10 cellular contexts compared by ENCODE assay signal in the genomic region with DNA sequence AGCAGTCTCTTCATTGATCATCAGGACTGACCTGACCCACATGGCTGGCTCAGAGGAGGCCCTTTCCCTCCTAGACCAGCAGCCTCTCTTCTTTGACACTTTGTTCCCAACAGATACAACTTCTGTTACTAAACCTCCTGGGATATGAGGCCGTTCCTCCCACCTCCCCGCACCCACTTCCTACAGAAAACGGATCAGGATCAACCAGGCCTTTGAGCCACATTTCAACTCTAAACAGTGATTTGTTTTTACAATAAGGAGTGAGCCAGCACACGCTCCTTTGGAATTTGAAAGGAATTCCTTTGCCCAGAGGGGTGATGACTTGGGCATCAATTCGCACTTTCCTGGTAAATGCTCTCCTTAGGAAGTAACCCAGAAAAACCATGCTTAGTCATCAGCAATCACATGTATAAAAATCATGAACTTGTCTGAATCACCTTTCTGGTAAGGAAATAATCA.
DNase-seq lines count a peak whose midpoint lies in the region; ATAC-seq and TF ChIP-seq lines count a peak whose summit lies in the region.
"Had no signal": no experiment of that assay in that cellular context is flagged by ENCODE, and none has a peak within 500 bp of the region (broad histone marks: within the 10 kb centered on the region; RNA-seq: fewer than 3 reads in every experiment).

No MANE protein-coding gene starts in this region.

- H2AFZ ChIP-seq in fibroblast of lung (ENCODE audit: low read length) = no peak overlapping the region

- no peaks in the 10 kb centered on the region for H3K79me2 ChIP-seq in fibroblast of lung (ENCODE audit: control insufficient read depth, insufficient read depth, low read length)

- H3K27me3 ChIP-seq in SJSA1 (replicated peaks) (no peaks in the 10 kb centered on the region), fibroblast of lung (ENCODE audit: control insufficient read depth, insufficient read depth, low read length) (no peaks in the 10 kb centered on the region)

- peak overlapping the region; percentile 8 for H3K4me2 ChIP-seq in fibroblast of lung (ENCODE audit: extremely low read depth, insufficient read depth, low read length)

- H3K27ac ChIP-seq in SJSA1 = peak overlapping the region; percentile 92
- peak overlapping the region; percentile 75 for H3K27ac ChIP-seq in fibroblast of lung (ENCODE audit: insufficient read depth, low read length)

- peak overlapping the region; percentile 11; the same call in 1 of the 2 replicates for H3K9ac ChIP-seq in ES-I3 (ENCODE audit: low read depth, low read length)
- no peak overlapping the region for H3K9ac ChIP-seq in fibroblast of lung (ENCODE audit: insufficient read depth, low read length)

- ATAC-seq in omental fat pad (ENCODE audit: low FRiP score) = peak; percentile 88
- ATAC-seq in GM18858 (IDR thresholded peaks at IDR 0.05; ENCODE audit: unreplicated experiment) = no peak
- ATAC-seq in GM21360 (IDR thresholded peaks at IDR 0.05; ENCODE audit: unreplicated experiment) = no peak
- no peak for ATAC-seq in HG02870 (IDR thresholded peaks at IDR 0.05; ENCODE audit: unreplicated experiment)

- H3K4me3 ChIP-seq in SJSA1 = no peak overlapping the region
- H3K4me3 ChIP-seq in fibroblast of lung (replicated peaks in 1 of 4; ENCODE audit: control extremely low read depth in 1 of 4, insufficient read depth in 1 of 4, low read depth in 3 of 4, low read length in 4 of 4) = no peak overlapping the region

- no peak for TF ChIP-seq CTCF in fibroblast of lung (conservative IDR thresholded peaks at IDR 0.05 in 1 of 2, IDR thresholded peaks at IDR 0.05 in 1 of 2; ENCODE audit: low read depth in 1 of 2, low read length in 2 of 2)
- TF ChIP-seq CTCF in omental fat pad (IDR thresholded peaks at IDR 0.05) = no peak

- no peaks in the 10 kb centered on the region for H4K20me1 ChIP-seq in fibroblast of lung (ENCODE audit: control insufficient read depth, extremely low read depth, insufficient read depth, low read length)

- DNase-seq in SJSA1 (ENCODE audit: low read depth in 1 of 2, low spot score in 2 of 2) = peak; percentile 85 to 92
- DNase-seq in fibroblast of lung (ENCODE audit: low read depth in 2 of 2) = peak; percentile 86 to 97
- DNase-seq in omental fat pad (ENCODE audit: low spot score) = no peak
- no peak for DNase-seq in NCI-H187 treated with DMSO at 0.1 percent for 48 hours (lab: John Stamatoyannopoulos, UW)
- DNase-seq: NCI-H2107, T-helper 2 cell had no signal

- H3K36me3 ChIP-seq in ES-I3 (ENCODE audit: insufficient read depth, low read length) = no peaks in the 10 kb centered on the region
- no peaks in the 10 kb centered on the region for H3K36me3 ChIP-seq in SJSA1
- no peaks in the 10 kb centered on the region for H3K36me3 ChIP-seq in fibroblast of lung (ENCODE audit: control insufficient read depth, insufficient read depth, low read length)

- H3K4me1 ChIP-seq in ES-I3 (ENCODE audit: insufficient read depth, low read length) = peaks cover 26% of the 10 kb centered on the region
- H3K4me1 ChIP-seq in SJSA1 (replicated peaks) = peaks cover 24% of the 10 kb centered on the region
- H3K4me1 ChIP-seq in fibroblast of lung (ENCODE audit: control insufficient read depth, extremely low read depth, insufficient read depth, low read length) = peaks cover 11% of the 10 kb centered on the region

- H3K9me3 ChIP-seq in ES-I3 (ENCODE audit: control insufficient read depth, insufficient read depth, low read length) (no peaks in the 10 kb centered on the region), SJSA1 (replicated peaks) (no peaks in the 10 kb centered on the region), fibroblast of lung (ENCODE audit: control insufficient read depth, insufficient read depth, low read depth, low read length) (no peaks in the 10 kb centered on the region)

Comparison
In these comparisons a context has a peak if more than half of its experiments do, and no peak if none do; other contexts are left out.
1. DNase-seq: peak in SJSA1 (2 of 2) and fibroblast of lung (2 of 2); none in omental fat pad (single experiment) and NCI-H187 treated with DMSO at 0.1 percent for 48 hours (single experiment).